ENCODE assay signal across 15 cellular contexts in the genomic region with DNA sequence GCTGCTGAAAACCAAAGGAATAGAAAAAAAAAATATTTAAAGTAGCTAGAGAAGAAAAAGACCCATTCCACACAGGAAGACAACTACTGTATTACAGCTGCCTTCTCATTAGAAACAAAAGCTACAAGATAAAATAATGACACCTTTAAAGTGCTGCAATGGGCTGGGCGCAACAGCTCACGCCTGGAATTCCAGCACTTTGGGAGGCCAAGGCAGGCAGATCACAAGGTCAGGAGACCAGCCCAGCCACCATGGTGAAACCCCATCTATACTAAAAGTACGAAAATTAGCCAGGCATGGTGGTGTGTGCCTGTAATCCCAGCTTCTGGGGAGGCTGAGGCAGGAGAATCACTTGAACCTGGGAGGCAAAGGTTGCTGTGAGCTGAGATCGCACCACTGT. TPM values are rescaled to one million over a fixed set of nuclear protein-coding genes. Genes with fewer than 3 reads are reported as not detected.
DNase-seq lines count a peak whose midpoint lies in the region; ATAC-seq and TF ChIP-seq lines count a peak whose summit lies in the region.
"Had no signal": no experiment of that assay in that cellular context is flagged by ENCODE, and none has a peak within 500 bp of the region (broad histone marks: within the 10 kb centered on the region; RNA-seq: fewer than 3 reads in every experiment).

No MANE protein-coding gene starts in this region.

- peak overlapping the region; percentile 85 for H3K27ac Mint-ChIP-seq in activated T-cell treated with anti-CD3 and anti-CD28 coated beads, Interleukin-2, amount 50 U/mL, for 24 hours
- H3K27ac Mint-ChIP-seq in activated T-cell treated with anti-CD3 and anti-CD28 coated beads, Interleukin-2, amount 50 U/mL, for 72 hours: no peak overlapping the region
- no peak overlapping the region for H3K27ac Mint-ChIP-seq in Caco-2 (ENCODE audit: unreplicated experiment)
- peak overlapping the region; percentile 75 to 83 for H3K27ac Mint-ChIP-seq in effector memory CD8-positive, alpha-beta T cell
- peak overlapping the region; percentile 85 for H3K27ac Mint-ChIP-seq in stimulated activated memory B cell treated with anti-CD40 and anti-IgM and Interleukin-4, amounts not matched to agents 10 μg/mL and 1 μg/mL and 100 μg/mL, for 72 hours

- no peak for DNase-seq in activated T-cell treated with anti-CD3 and anti-CD28 coated beads, Interleukin-2, amount 50 U/mL, for 24 hours
- DNase-seq in activated T-cell treated with anti-CD3 and anti-CD28 coated beads, Interleukin-2, amount 50 U/mL, for 72 hours: no peak
- DNase-seq in Caco-2 (peak; percentile 24 to 39), SJCRH30 (no peak)
- no peak for DNase-seq in effector memory CD8-positive, alpha-beta T cell
- DNase-seq: 8988T; AML-193; CD8-positive, alpha-beta memory T cell; DMS53; GF-D8 had no signal

- CTCF ChIA-PET in Caco-2 (lab: Charles Lee): no interaction called here

- H3K27me3 Mint-ChIP-seq in activated T-cell treated with anti-CD3 and anti-CD28 coated beads, Interleukin-2, amount 50 U/mL, for 24 hours: no peaks in the 10 kb centered on the region
- no peaks in the 10 kb centered on the region for H3K27me3 Mint-ChIP-seq in activated T-cell treated with anti-CD3 and anti-CD28 coated beads, Interleukin-2, amount 50 U/mL, for 72 hours (ENCODE audit: low read depth)
- no peaks in the 10 kb centered on the region for H3K27me3 Mint-ChIP-seq in Caco-2 (ENCODE audit: insufficient read depth, unreplicated experiment)
- H3K27me3 Mint-ChIP-seq in effector memory CD8-positive, alpha-beta T cell: no peaks in the 10 kb centered on the region
- H3K27me3 Mint-ChIP-seq in stimulated activated memory B cell treated with anti-CD40 and anti-IgM and Interleukin-4, amounts not matched to agents 10 μg/mL and 1 μg/mL and 100 μg/mL, for 72 hours: no peaks in the 10 kb centered on the region
- H3K27me3 Mint-ChIP-seq: CD8-positive, alpha-beta memory T cell had no signal

- H3K9me3 Mint-ChIP-seq in activated T-cell treated with anti-CD3 and anti-CD28 coated beads, Interleukin-2, amount 50 U/mL, for 24 hours: no peaks in the 10 kb centered on the region
- H3K9me3 Mint-ChIP-seq in activated T-cell treated with anti-CD3 and anti-CD28 coated beads, Interleukin-2, amount 50 U/mL, for 72 hours: no peaks in the 10 kb centered on the region
- no peaks in the 10 kb centered on the region for H3K9me3 Mint-ChIP-seq in Caco-2 (ENCODE audit: unreplicated experiment)
- no peaks in the 10 kb centered on the region for H3K9me3 Mint-ChIP-seq in effector memory CD8-positive, alpha-beta T cell
- H3K9me3 Mint-ChIP-seq in stimulated activated memory B cell treated with anti-CD40 and anti-IgM and Interleukin-4, amounts not matched to agents 10 μg/mL and 1 μg/mL and 100 μg/mL, for 72 hours: no peaks in the 10 kb centered on the region
- H3K9me3 Mint-ChIP-seq: CD8-positive, alpha-beta memory T cell had no signal

- H3K27me3 ChIP-seq in Caco-2 (replicated peaks; ENCODE audit: control insufficient read depth, insufficient read depth, low read length) (no peaks in the 10 kb centered on the region), SJCRH30 (no peaks in the 10 kb centered on the region)
- H3K27me3 ChIP-seq: BLaER1 had no signal

- H3K4me3 Mint-ChIP-seq in activated T-cell treated with anti-CD3 and anti-CD28 coated beads, Interleukin-2, amount 50 U/mL, for 24 hours: no peak overlapping the region
- no peak overlapping the region for H3K4me3 Mint-ChIP-seq in activated T-cell treated with anti-CD3 and anti-CD28 coated beads, Interleukin-2, amount 50 U/mL, for 72 hours
- H3K4me3 Mint-ChIP-seq in Caco-2 (ENCODE audit: unreplicated experiment): peak overlapping the region; percentile 35
- H3K4me3 Mint-ChIP-seq in effector memory CD8-positive, alpha-beta T cell: no peak overlapping the region
- H3K4me3 Mint-ChIP-seq in stimulated activated memory B cell treated with anti-CD40 and anti-IgM and Interleukin-4, amounts not matched to agents 10 μg/mL and 1 μg/mL and 100 μg/mL, for 72 hours: no peak overlapping the region
- H3K4me3 Mint-ChIP-seq: CD8-positive, alpha-beta memory T cell had no signal

- intact Hi-C loops in Caco-2 (cut with micrococcal nuclease; ENCODE audit: unreplicated experiment): no loop called here

- no peaks in the 10 kb centered on the region for H3K36me3 ChIP-seq in Caco-2 (ENCODE audit: control insufficient read depth, insufficient read depth, low read length)
- H3K36me3 ChIP-seq in SJCRH30: peaks cover 20% of the 10 kb centered on the region

- H3K4me1 ChIP-seq in Caco-2 (0 out of 2 replicates have a peak, but pooled peaks cover 10% of the 10 kb centered on the region), SJCRH30 (no peaks in the 10 kb centered on the region)
- H3K4me1 ChIP-seq: BLaER1 had no signal

- H3K4me3 ChIP-seq in Caco-2 (ENCODE audit: low read depth, low read length): no peak overlapping the region
- no peak overlapping the region for H3K4me3 ChIP-seq in SJCRH30
- H3K4me3 ChIP-seq: BLaER1, HAP-1 had no signal

- H3K27ac ChIP-seq in SJCRH30: no peak overlapping the region
- H3K27ac ChIP-seq: BLaER1 had no signal

- peaks cover 87% of the 10 kb centered on the region for H3K36me3 Mint-ChIP-seq in activated T-cell treated with anti-CD3 and anti-CD28 coated beads, Interleukin-2, amount 50 U/mL, for 24 hours (ENCODE audit: low read depth)
- H3K36me3 Mint-ChIP-seq in activated T-cell treated with anti-CD3 and anti-CD28 coated beads, Interleukin-2, amount 50 U/mL, for 72 hours (ENCODE audit: insufficient read depth in 2 of 2): peaks cover 15 to 44% of the 10 kb centered on the region in 2 donors
- peaks cover 90% of the 10 kb centered on the region for H3K36me3 Mint-ChIP-seq in Caco-2 (ENCODE audit: insufficient read depth, unreplicated experiment)
- H3K36me3 Mint-ChIP-seq in effector memory CD8-positive, alpha-beta T cell (ENCODE audit: insufficient read depth): peaks cover 98% of the 10 kb centered on the region
- H3K36me3 Mint-ChIP-seq in stimulated activated memory B cell treated with anti-CD40 and anti-IgM and Interleukin-4, amounts not matched to agents 10 μg/mL and 1 μg/mL and 100 μg/mL, for 72 hours: peaks cover 64% of the 10 kb centered on the region

- H3K4me1 Mint-ChIP-seq in activated T-cell treated with anti-CD3 and anti-CD28 coated beads, Interleukin-2, amount 50 U/mL, for 24 hours (ENCODE audit: low read depth): peaks cover 25% of the 10 kb centered on the region
- peaks cover 27% of the 10 kb centered on the region for H3K4me1 Mint-ChIP-seq in activated T-cell treated with anti-CD3 and anti-CD28 coated beads, Interleukin-2, amount 50 U/mL, for 72 hours (ENCODE audit: low read depth)
- peaks cover 20% of the 10 kb centered on the region for H3K4me1 Mint-ChIP-seq in Caco-2 (ENCODE audit: low read depth, unreplicated experiment)
- peaks cover 8 to 18% of the 10 kb centered on the region in 2 donors for H3K4me1 Mint-ChIP-seq in effector memory CD8-positive, alpha-beta T cell (ENCODE audit: low read depth in 2 of 2)
- peaks cover 21% of the 10 kb centered on the region for H3K4me1 Mint-ChIP-seq in stimulated activated memory B cell treated with anti-CD40 and anti-IgM and Interleukin-4, amounts not matched to agents 10 μg/mL and 1 μg/mL and 100 μg/mL, for 72 hours

- no peak for TF ChIP-seq CTCF in Caco-2 (IDR thresholded peaks at IDR 0.05; ENCODE audit: insufficient read depth in 1 of 2, low read depth in 1 of 2, low read length in 1 of 2, severe bottlenecking in 1 of 2, unreplicated experiment in 1 of 2)

- no peak for ATAC-seq in activated T-cell treated with anti-CD3 and anti-CD28 coated beads, Interleukin-2, amount 50 U/mL, for 72 hours (replicated peaks in 1 of 2)
- ATAC-seq in effector memory CD8-positive, alpha-beta T cell (replicated peaks): no peak
- no peak for ATAC-seq in stimulated activated memory B cell treated with anti-CD40 and anti-IgM and Interleukin-4, amounts not matched to agents 10 μg/mL and 1 μg/mL and 100 μg/mL, for 72 hours
- ATAC-seq in HG03457 (IDR thresholded peaks at IDR 0.05; ENCODE audit: unreplicated experiment): no peak
- ATAC-seq: HepG2 had no signal

- no peaks in the 10 kb centered on the region for H3K9me3 ChIP-seq in Caco-2
- H3K9me3 ChIP-seq in SJCRH30 (replicated peaks): no peaks in the 10 kb centered on the region
- H3K9me3 ChIP-seq: BLaER1, HAP-1 had no signal

- POLR2A ChIA-PET in Caco-2 (lab: Charles Lee): interaction anchor here (0.7 kb wide), 1 partner anchor 63 kb away, joined by 6 read pairs; no protein-coding TSS in a partner anchor

- BruUV-seq in Caco-2 (replicated peaks; lab: Mats Ljungman, UMichigan): no TSS peak

RNA-seq across cellular contexts. Expression of gene TRPM7, which starts 31.0 kb away (rescaled TPM):
- total RNA-seq in activated T-cell treated with anti-CD3 and anti-CD28 coated beads, Interleukin-2, amount 50 U/mL, for 72 hours: 10 to 100 TPM; 58.5 to 58.7 TPM
- 70.9 and 73.4 TPM in 2 replicates for total RNA-seq in Caco-2 (2022)
- total RNA-seq in SJCRH30 (2014; rRNA removed; shearing (Covaris generic)): 31.5 and 39.3 TPM in 2 replicates

Comparison
In these comparisons a context has a peak if more than half of its experiments do, and no peak if none do; other contexts are left out.
1. H3K27ac Mint-ChIP-seq: peak in activated T-cell treated with anti-CD3 and anti-CD28 coated beads, Interleukin-2, amount 50 U/mL, for 24 hours (single experiment), effector memory CD8-positive, alpha-beta T cell (2 of 2) and stimulated activated memory B cell treated with anti-CD40 and anti-IgM and Interleukin-4, amounts not matched to agents 10 μg/mL and 1 μg/mL and 100 μg/mL, for 72 hours (single experiment); none in activated T-cell treated with anti-CD3 and anti-CD28 coated beads, Interleukin-2, amount 50 U/mL, for 72 hours (single experiment) and Caco-2 (single experiment).
2. DNase-seq: peak in Caco-2 (2 of 2); none in activated T-cell treated with anti-CD3 and anti-CD28 coated beads, Interleukin-2, amount 50 U/mL, for 24 hours (single experiment), activated T-cell treated with anti-CD3 and anti-CD28 coated beads, Interleukin-2, amount 50 U/mL, for 72 hours (0 of 2), effector memory CD8-positive, alpha-beta T cell (0 of 3) and SJCRH30 (0 of 2).